10 cellular contexts compared by ENCODE assay signal in genomic region chr20:31698243-31698802, GRCh38. TPM values are rescaled to one million over a fixed set of nuclear protein-coding genes. Genes with fewer than 3 reads are reported as not detected.
A peak's percentile ranks its signal among the peaks of the same experiment; 100 is the strongest.
DNase-seq lines count a peak whose midpoint lies in the region; ATAC-seq, FAIRE-seq and TF ChIP-seq lines count a peak whose summit lies in the region.
"Had no signal": no experiment of that assay in that cellular context is flagged by ENCODE, and none has a peak within 500 bp of the region (broad histone marks: within the 10 kb centered on the region; RNA-seq: fewer than 3 reads in every experiment).

No MANE protein-coding gene starts in this region.

- no peaks in the 10 kb centered on the region for H3K27me3 ChIP-seq in CD4-positive, alpha-beta memory T cell (ENCODE audit: insufficient read depth, low read length)
- H3K27me3 ChIP-seq in SJCRH30 (no peaks in the 10 kb centered on the region), endothelial cell of umbilical vein (ENCODE audit: control insufficient read depth in 2 of 2, insufficient read depth in 2 of 2, low read length in 2 of 2) (no peaks in the 10 kb centered on the region), rectal smooth muscle tissue (ENCODE audit: control insufficient read depth, insufficient read depth, low read length) (no peaks in the 10 kb centered on the region)

- no peaks in the 10 kb centered on the region for H3K9me3 Mint-ChIP-seq in CD4-positive, alpha-beta memory T cell
- H3K9me3 Mint-ChIP-seq: nephron had no signal

- peaks cover 44 to 75% (median 55%) of the 10 kb centered on the region in 4 donors for H3K4me1 Mint-ChIP-seq in CD4-positive, alpha-beta memory T cell

- H3K9me1 ChIP-seq in endothelial cell of umbilical vein (replicated peaks; ENCODE audit: control insufficient read depth, extremely low read depth, insufficient read depth, low read length) = no peaks in the 10 kb centered on the region

- H2AFZ ChIP-seq in endothelial cell of umbilical vein (ENCODE audit: low read depth, low read length) = no peak overlapping the region

- intact Hi-C loops in CD4-positive, alpha-beta memory T cell (cut with micrococcal nuclease) = no loop called here
- intact Hi-C loops in endothelial cell of umbilical vein (cut with micrococcal nuclease) = no loop called here
- intact Hi-C loops in head of caudate nucleus (cut with DNase I) = no loop called here

- H3K4me1 ChIP-seq in CD4-positive, alpha-beta memory T cell (ENCODE audit: insufficient read depth, low read length) = peaks cover 64% of the 10 kb centered on the region
- H3K4me1 ChIP-seq in SJCRH30 = peaks cover 48% of the 10 kb centered on the region
- H3K4me1 ChIP-seq in endothelial cell of umbilical vein (ENCODE audit: control insufficient read depth, extremely low read depth, insufficient read depth, low read length) = peaks cover 52% of the 10 kb centered on the region
- H3K4me1 ChIP-seq in rectal smooth muscle tissue (ENCODE audit: control insufficient read depth, insufficient read depth, low read length) = no peaks in the 10 kb centered on the region

- no peaks in the 10 kb centered on the region for H4K20me1 ChIP-seq in endothelial cell of umbilical vein (replicated peaks; ENCODE audit: control insufficient read depth, extremely low read depth, insufficient read depth, low read length)

- TF ChIP-seq POLR2A in endothelial cell of umbilical vein (IDR thresholded peaks at IDR 0.05; ENCODE audit: low read depth, low read length) = no peak

- H3K9me3 ChIP-seq in CD4-positive, alpha-beta memory T cell (ENCODE audit: control insufficient read depth in 1 of 2, low read length in 2 of 2) = no peaks in the 10 kb centered on the region
- no peaks in the 10 kb centered on the region for H3K9me3 ChIP-seq in SJCRH30 (replicated peaks)
- H3K9me3 ChIP-seq in endothelial cell of umbilical vein (replicated peaks; ENCODE audit: control insufficient read depth, insufficient read depth, low read length) = no peaks in the 10 kb centered on the region

- peak overlapping the region in 5 of 7 donors; percentile 40 to 84 (median 76) for H3K27ac Mint-ChIP-seq in CD4-positive, alpha-beta memory T cell

- in situ Hi-C loops in G401 (cut with HindIII; ENCODE audit: low sequenced_read_pairs) = no loop called here

- H3K27me3 Mint-ChIP-seq in CD4-positive, alpha-beta memory T cell = no peaks in the 10 kb centered on the region

- CTCF ChIA-PET in CD4-positive, alpha-beta memory T cell (lab: Charles Lee; ENCODE audit: partially characterized antibody) = interaction anchor here (1.1 to 3.6 kb wide), 4 partner anchors 22 to 37 kb away, joined by 3 to 23 read pairs (median 8); no protein-coding TSS in a partner anchor
- CTCF ChIA-PET in endothelial cell of umbilical vein (lab: Charles Lee) = interaction anchor here (0.8 to 4.6 kb wide), 10 partner anchors 14 to 85 kb away, joined by 3 to 47 read pairs (median 7); partner anchors contain the start of gene BCL2L1

- H3K9ac ChIP-seq in endothelial cell of umbilical vein (replicated peaks; ENCODE audit: extremely low read depth, insufficient read depth, low read length) (peak overlapping the region; percentile 55), rectal smooth muscle tissue (ENCODE audit: low read length) (no peak overlapping the region)

- no peak overlapping the region for H3K27ac ChIP-seq in CD4-positive, alpha-beta memory T cell (ENCODE audit: low read depth, low read length)
- peak overlapping the region; percentile 46 for H3K27ac ChIP-seq in SJCRH30
- peak overlapping the region; percentile 86 for H3K27ac ChIP-seq in endothelial cell of umbilical vein (ENCODE audit: insufficient read depth, low read depth, low read length)
- peak overlapping the region; percentile 53 for H3K27ac ChIP-seq in rectal smooth muscle tissue (ENCODE audit: low read depth, low read length)

- no peak for DNase-seq in CD4-positive, alpha-beta memory T cell
- DNase-seq in SJCRH30 (no peak), endothelial cell of umbilical vein (ENCODE audit: low read depth, low spot score) (no peak), cerebellar cortex (ENCODE audit: low spot score) (no peak), G401 (ENCODE audit: low spot score) (no peak), head of caudate nucleus (no peak)

- POLR2A ChIA-PET in CD4-positive, alpha-beta memory T cell (lab: Charles Lee; ENCODE audit: partially characterized antibody) = interaction anchor here (1.1 to 2.3 kb wide), 4 partner anchors 13 to 25 kb away, joined by 5 to 10 read pairs (median 6); partner anchors contain the start of gene BCL2L1
- POLR2A ChIA-PET in endothelial cell of umbilical vein (lab: Charles Lee) = interaction anchor here (0.8 to 1.5 kb wide), 5 partner anchors 15 to 25 kb away, joined by 3 to 11 read pairs (median 4); partner anchors contain the start of gene BCL2L1

- BruUV-seq in endothelial cell of umbilical vein (replicated peaks; lab: Mats Ljungman, UMichigan) = no TSS peak

- ATAC-seq in HG02610 (IDR thresholded peaks at IDR 0.05; ENCODE audit: unreplicated experiment) = no peak

- peaks cover 23 to 32% of the 10 kb centered on the region in 2 donors for H3K36me3 Mint-ChIP-seq in CD4-positive, alpha-beta memory T cell

- FAIRE-seq in endothelial cell of umbilical vein (lab: Jason Lieb, UNC) = no peak
- FAIRE-seq: endometrium had no signal

- dilution Hi-C loops in endothelial cell of umbilical vein (cut with MboI; ENCODE audit: extremely low pct_ligation_motif_present, low sequenced_read_pairs) = no loop called here

- TF ChIP-seq CTCF in endothelial cell of umbilical vein (IDR thresholded peaks at IDR 0.05; ENCODE audit: extremely low read depth in 1 of 2, insufficient read depth in 1 of 2, low read depth in 1 of 2, low read length in 2 of 2) = no peak

- H3K36me3 ChIP-seq in CD4-positive, alpha-beta memory T cell (ENCODE audit: insufficient read depth, low read length) = peaks cover 3% of the 10 kb centered on the region
- H3K36me3 ChIP-seq in SJCRH30 (peaks cover 5% of the 10 kb centered on the region), endothelial cell of umbilical vein (ENCODE audit: control insufficient read depth in 2 of 2, extremely low read depth in 1 of 2, insufficient read depth in 2 of 2, low read length in 2 of 2) (no peaks in the 10 kb centered on the region), rectal smooth muscle tissue (ENCODE audit: control insufficient read depth, insufficient read depth, low read length) (peaks cover 3% of the 10 kb centered on the region)

- peaks cover 81% of the 10 kb centered on the region for H3K79me2 ChIP-seq in endothelial cell of umbilical vein (ENCODE audit: control insufficient read depth, insufficient read depth, low read length)

- no peak overlapping the region for H3K4me3 ChIP-seq in CD4-positive, alpha-beta memory T cell (ENCODE audit: low read length in 2 of 2)
- H3K4me3 ChIP-seq in SJCRH30 = no peak overlapping the region
- no peak overlapping the region for H3K4me3 ChIP-seq in endothelial cell of umbilical vein (replicated peaks in 1 of 3; ENCODE audit: insufficient read depth in 1 of 3, low read depth in 1 of 3, low read length in 3 of 3)
- H3K4me3 ChIP-seq in rectal smooth muscle tissue (ENCODE audit: low read length) = no peak overlapping the region

- no peak overlapping the region for H3K4me3 Mint-ChIP-seq in CD4-positive, alpha-beta memory T cell
- H3K4me3 Mint-ChIP-seq: nephron had no signal

- no peak overlapping the region for H3K4me2 ChIP-seq in endothelial cell of umbilical vein (ENCODE audit: insufficient read depth, low read length)

TF ChIP-seq in endothelial cell of umbilical vein, 7 proteins besides CTCF, POLR2A, EP300 and RAD21:
- TF ChIP-seq MYC (IDR thresholded peaks at IDR 0.05; ENCODE audit: low read depth, low read length) (no peak), POLR2AphosphoS5 (IDR thresholded peaks at IDR 0.05; ENCODE audit: insufficient read depth, low read depth, low read length) (no peak), GATA2 (IDR thresholded peaks at IDR 0.05; ENCODE audit: insufficient read depth, insufficient read length, low read depth, low read length) (no peak), EZH2 (IDR thresholded peaks at IDR 0.05; ENCODE audit: borderline replicate concordance, low read depth, low read length, severe bottlenecking) (no peak)
TF ChIP-seq in endothelial cell of umbilical vein: peak in this region for 0.

RNA-seq across cellular contexts. Expression of gene BCL2L1, which starts 24.3 kb away (rescaled TPM):
- 10 to 100 TPM; 20.3 to 20.8 TPM for total RNA-seq in CD4-positive, alpha-beta memory T cell
- polyA plus RNA-seq in CD4-positive, alpha-beta memory T cell = 10 to 100 TPM; 22.8 to 26.1 TPM
- 33.1 and 33.4 TPM in 2 replicates for total RNA-seq in SJCRH30 (2014; rRNA removed; shearing (Covaris generic))
- 101 and 105 TPM in 2 replicates for total RNA-seq in endothelial cell of umbilical vein
- 78.0 and 81.3 TPM in 2 replicates for polyA plus RNA-seq in endothelial cell of umbilical vein
- 78.4 and 83.9 TPM in 2 replicates for polyA plus RNA-seq in endothelial cell of umbilical vein (2011; cell fraction: cytosol; rRNA removed)
- polyA plus RNA-seq in endothelial cell of umbilical vein (2011; cell fraction: nucleus; rRNA removed) = 42.9 and 43.5 TPM in 2 replicates
- polyA plus RNA-seq in endothelial cell of umbilical vein (2012) = 74.2 and 97.0 TPM in 2 replicates
- 72.0 and 73.5 TPM in 2 replicates for polyA minus RNA-seq in endothelial cell of umbilical vein
- 22.6 TPM for polyA minus RNA-seq in endothelial cell of umbilical vein (2011; cell fraction: cytosol; rRNA and poly(A)+ RNA removed)
- 27.9 and 30.0 TPM in 2 replicates for polyA minus RNA-seq in endothelial cell of umbilical vein (2011; cell fraction: nucleus; rRNA and poly(A)+ RNA removed)
- total RNA-seq in G401 (2014; rRNA removed; shearing (Covaris generic)) = 104 and 109 TPM in 2 replicates

RNA-seq across cellular contexts. Expression of gene TPX2, which starts 40.8 kb away (rescaled TPM):
- under 1 TPM; 0.30 to 0.44 TPM for total RNA-seq in CD4-positive, alpha-beta memory T cell
- under 1 TPM; 0.76 to 0.85 TPM for polyA plus RNA-seq in CD4-positive, alpha-beta memory T cell
- total RNA-seq in SJCRH30 (2014; rRNA removed; shearing (Covaris generic)) = 237 and 240 TPM in 2 replicates
- total RNA-seq in endothelial cell of umbilical vein = 112 and 114 TPM in 2 replicates
- polyA plus RNA-seq in endothelial cell of umbilical vein = 18.1 and 24.8 TPM in 2 replicates
- polyA plus RNA-seq in endothelial cell of umbilical vein (2011; cell fraction: cytosol; rRNA removed) = 39.5 and 43.6 TPM in 2 replicates
- 41.7 and 54.4 TPM in 2 replicates for polyA plus RNA-seq in endothelial cell of umbilical vein (2011; cell fraction: nucleus; rRNA removed)
- 50.0 and 107 TPM in 2 replicates for polyA plus RNA-seq in endothelial cell of umbilical vein (2012)
- 27.3 and 29.8 TPM in 2 replicates for polyA minus RNA-seq in endothelial cell of umbilical vein
- 70.3 TPM for polyA minus RNA-seq in endothelial cell of umbilical vein (2011; cell fraction: cytosol; rRNA and poly(A)+ RNA removed)
- polyA minus RNA-seq in endothelial cell of umbilical vein (2011; cell fraction: nucleus; rRNA and poly(A)+ RNA removed) = 22.2 and 35.1 TPM in 2 replicates
- 94.2 and 155 TPM in 2 replicates for total RNA-seq in G401 (2014; rRNA removed; shearing (Covaris generic))

Comparison
In these comparisons a context has a peak if more than half of its experiments do, and no peak if none do; other contexts are left out.
1. RNA of gene TPX2, which starts 40.8 kb away (total RNA-seq): 237 to 240 TPM in SJCRH30, 94.2 to 155 TPM in G401 and 112 to 114 TPM in endothelial cell of umbilical vein; 0.30 to 0.44 TPM in CD4-positive, alpha-beta memory T cell; every median in the first group is over 10 times any median in the second.